In genomic region chr7:22138886-22139285, GRCh38 we compare ENCODE assay signal across 16 cellular contexts.
"Had no signal": no experiment of that assay in that cellular context is flagged by ENCODE, and none has a peak within 500 bp of the region (broad histone marks: within the 10 kb centered on the region; RNA-seq: fewer than 3 reads in every experiment).

No MANE protein-coding gene starts in this region.

- H3K9me3 Mint-ChIP-seq: immature natural killer cell; memory B cell; naive thymus-derived CD8-positive, alpha-beta T cell; stimulated activated naive CD8-positive, alpha-beta T cell treated with anti-CD3 and anti-CD28 coated beads, Interleukin-15, Interleukin-2, amounts not matched to agents 100 ng/mL and 50 ng/mL, for 24 hours had no signal

- DNase-seq: activated CD4-positive, alpha-beta T cell treated with anti-CD3 and anti-CD28 coated beads, Interleukin-2, amount 50 U/mL, for 48 hours; gastrocnemius medialis; immature natural killer cell; kidney glomerular epithelial cell; left ventricle myocardium inferior; naive thymus-derived CD8-positive, alpha-beta T cell; occipital lobe; testis; WERI-Rb-1 had no signal

- H3K4me3 Mint-ChIP-seq: activated naive CD8-positive, alpha-beta T cell; immature natural killer cell; memory B cell; naive thymus-derived CD8-positive, alpha-beta T cell; stimulated activated naive CD8-positive, alpha-beta T cell treated with anti-CD3 and anti-CD28 coated beads, Interleukin-15, Interleukin-2, amounts not matched to agents 100 ng/mL and 50 ng/mL, for 24 hours had no signal

- H3K4me1 Mint-ChIP-seq: immature natural killer cell; memory B cell; naive thymus-derived CD8-positive, alpha-beta T cell had no signal

- ATAC-seq: esophagus mucosa; gastrocnemius medialis; naive thymus-derived CD8-positive, alpha-beta T cell had no signal

- H3K36me3 Mint-ChIP-seq: activated naive CD8-positive, alpha-beta T cell; immature natural killer cell; memory B cell; naive thymus-derived CD8-positive, alpha-beta T cell had no signal

- H3K4me1 ChIP-seq: gastrocnemius medialis, left ventricle myocardium inferior, prostate gland, right atrium auricular region, testis had no signal

- H3K27me3 Mint-ChIP-seq: stimulated activated naive CD8-positive, alpha-beta T cell treated with anti-CD3 and anti-CD28 coated beads, Interleukin-15, Interleukin-2, amounts not matched to agents 100 ng/mL and 50 ng/mL, for 24 hours had no signal

- H3K27ac ChIP-seq: gastrocnemius medialis, left ventricle myocardium inferior, prostate gland, right atrium auricular region, SK-N-MC, testis, WERI-Rb-1 had no signal

- H3K27me3 ChIP-seq: gastrocnemius medialis, right atrium auricular region, testis had no signal

- H3K9me3 ChIP-seq: gastrocnemius medialis, left ventricle myocardium inferior, prostate gland, right atrium auricular region, testis had no signal

- H3K27ac Mint-ChIP-seq: activated naive CD8-positive, alpha-beta T cell; immature natural killer cell; memory B cell; stimulated activated naive CD8-positive, alpha-beta T cell treated with anti-CD3 and anti-CD28 coated beads, Interleukin-15, Interleukin-2, amounts not matched to agents 100 ng/mL and 50 ng/mL, for 24 hours had no signal

- H3K4me3 ChIP-seq: gastrocnemius medialis, left ventricle myocardium inferior, prostate gland, right atrium auricular region, SK-N-MC, testis had no signal

- H3K36me3 ChIP-seq: prostate gland had no signal
